In genomic region chr18:36456622-36457021, GRCh38 we compare ENCODE assay signal across 16 cellular contexts.
A peak's percentile ranks its signal among the peaks of the same experiment; 100 is the strongest.
DNase-seq lines count a peak whose midpoint lies in the region; ATAC-seq and TF ChIP-seq lines count a peak whose summit lies in the region.
"Had no signal": no experiment of that assay in that cellular context is flagged by ENCODE, and none has a peak within 500 bp of the region (broad histone marks: within the 10 kb centered on the region; RNA-seq: fewer than 3 reads in every experiment).

No MANE protein-coding gene starts in this region.

- H3K79me2 ChIP-seq in Karpas-422 (ENCODE audit: low read length) (no peaks in the 10 kb centered on the region), trophoblast cell (ENCODE audit: control insufficient read depth, insufficient read depth, low read length, poor library complexity) (no peaks in the 10 kb centered on the region)

- DNase-seq in heart left ventricle, result no peak
- DNase-seq in Right ventricle myocardium inferior (ENCODE audit: missing footprints), result no peak
- DNase-seq in Karpas-422, result peak; percentile 24
- peak; percentile 66 for DNase-seq in esophagus muscularis mucosa (ENCODE audit: extremely low spot score)
- no peak for DNase-seq in trophoblast cell
- no peak for DNase-seq in HuH-7.5 (ENCODE audit: low spot score)
- DNase-seq: 8988T; AML-193; Caco-2; CD8-positive, alpha-beta memory T cell; GOT3; IMR-90 had no signal

- ATAC-seq in heart left ventricle, result no peak
- no peak for ATAC-seq in Right ventricle myocardium inferior
- no peak for ATAC-seq in GM18909 (IDR thresholded peaks at IDR 0.05; ENCODE audit: poor library complexity, unreplicated experiment)
- ATAC-seq in HG03521 (IDR thresholded peaks at IDR 0.05; ENCODE audit: unreplicated experiment), result no peak

- H3K27ac ChIP-seq in heart left ventricle (peak overlapping the region in 7 of 12 donors; percentile 78 to 96 (median 83)), Karpas-422 (ENCODE audit: low read length) (no peak overlapping the region), esophagus muscularis mucosa (replicated peaks in 1 of 4) (no peak overlapping the region), trophoblast cell (ENCODE audit: low read depth, low read length) (peak overlapping the region; percentile 7)
- H3K27ac ChIP-seq: BLaER1 had no signal

- H3K36me3 ChIP-seq in heart left ventricle (no peaks in the 10 kb centered on the region), Karpas-422 (ENCODE audit: insufficient read depth, low read length) (no peaks in the 10 kb centered on the region), esophagus muscularis mucosa (no peaks in the 10 kb centered on the region), trophoblast cell (ENCODE audit: control insufficient read depth in 1 of 2, insufficient read depth in 2 of 2, low read length in 2 of 2) (no peaks in the 10 kb centered on the region)
- H3K36me3 ChIP-seq: BLaER1, HAP-1 had no signal

- H2BK12ac ChIP-seq in trophoblast cell (ENCODE audit: low read length), result peak overlapping the region; percentile 63

- peaks cover 8% of the 10 kb centered on the region for H3K79me1 ChIP-seq in trophoblast cell (ENCODE audit: low read length)

- no peak overlapping the region for H3K23ac ChIP-seq in trophoblast cell (ENCODE audit: low read length)

- H3K14ac ChIP-seq in trophoblast cell (ENCODE audit: low read length), result peak overlapping the region; percentile 24

- H3K4me2 ChIP-seq in Karpas-422 (ENCODE audit: low read depth, low read length, poor library complexity, severe bottlenecking) (no peak overlapping the region), trophoblast cell (ENCODE audit: low read length) (no peak overlapping the region)
- H3K4me2 ChIP-seq: BLaER1 had no signal

- H4K91ac ChIP-seq in trophoblast cell (ENCODE audit: low read depth, low read length), result peak overlapping the region; percentile 71

- peak overlapping the region; percentile 39 for H3K18ac ChIP-seq in trophoblast cell (ENCODE audit: low read length)

- no peak overlapping the region for H2AK5ac ChIP-seq in trophoblast cell (ENCODE audit: low read length)

- no peak overlapping the region for H2AFZ ChIP-seq in Karpas-422 (ENCODE audit: low read length)
- no peak overlapping the region for H2AFZ ChIP-seq in trophoblast cell (ENCODE audit: insufficient read depth, low read length, poor library complexity)

- H3K9ac ChIP-seq in Karpas-422 (ENCODE audit: low read length) (no peak overlapping the region), trophoblast cell (ENCODE audit: low read length) (no peak overlapping the region)
- H3K9ac ChIP-seq: BLaER1 had no signal

- H4K12ac ChIP-seq in trophoblast cell (ENCODE audit: low read depth, low read length), result no peak overlapping the region

- H3K9me2 ChIP-seq in Karpas-422 (replicated peaks; ENCODE audit: insufficient read depth, low read length), result no peaks in the 10 kb centered on the region

- TF ChIP-seq CTCF in heart left ventricle (IDR thresholded peaks at IDR 0.05) (no peak), esophagus muscularis mucosa (IDR thresholded peaks at IDR 0.05) (no peak)

- no peak for TF ChIP-seq EP300 in esophagus muscularis mucosa (IDR thresholded peaks at IDR 0.05)

- WGBS in heart left ventricle, 4 donors, result 53 to 72% (median 61%) methylated on average over 1 of the region's 1 CpG
- 100% methylated on average over 1 of the region's 1 CpG for WGBS in esophagus muscularis mucosa
- WGBS in trophoblast cell (ENCODE audit: extremely low coverage, insufficient coverage, insufficient read length), result no CpG with 5 or more reads among the region's 1 CpG

- intact Hi-C loops in heart left ventricle (cut with DNase I) (loop anchor here in 1 of 10 donors (5.0 kb wide), 1 partner anchor 34 kb away; no protein-coding TSS in a partner anchor), Right ventricle myocardium inferior (cut with DNase I) (no loop called here), esophagus muscularis mucosa (cut with DNase I) (no loop called here)

- no peaks in the 10 kb centered on the region for H4K20me1 ChIP-seq in Karpas-422 (ENCODE audit: insufficient read depth, low read depth, low read length)
- H4K20me1 ChIP-seq: BLaER1 had no signal

- H3K4me1 ChIP-seq in heart left ventricle, result peaks cover 0 to 65% (median 19%) of the 10 kb centered on the region in 12 donors
- H3K4me1 ChIP-seq in Karpas-422 (ENCODE audit: low read length), result no peaks in the 10 kb centered on the region
- no peaks in the 10 kb centered on the region for H3K4me1 ChIP-seq in esophagus muscularis mucosa
- peaks cover 16 to 33% of the 10 kb centered on the region in 2 experiments for H3K4me1 ChIP-seq in trophoblast cell (ENCODE audit: control insufficient read depth in 1 of 2, insufficient read depth in 2 of 2, low read length in 2 of 2)
- H3K4me1 ChIP-seq: Caco-2, HAP-1 had no signal

- H2BK120ac ChIP-seq in trophoblast cell (ENCODE audit: insufficient read depth, low read length, poor library complexity), result peak overlapping the region; percentile 39

- no peak for TF ChIP-seq POLR2A in heart left ventricle (IDR thresholded peaks at IDR 0.05)
- TF ChIP-seq POLR2A in esophagus muscularis mucosa (IDR thresholded peaks at IDR 0.05; ENCODE audit: low read depth), result no peak

- peak overlapping the region; percentile 29 for H2BK5ac ChIP-seq in trophoblast cell (ENCODE audit: low read depth, low read length, poor library complexity)

- H3K4me3 ChIP-seq in heart left ventricle (no peak overlapping the region), Karpas-422 (ENCODE audit: low read length) (no peak overlapping the region), esophagus muscularis mucosa (no peak overlapping the region), trophoblast cell (ENCODE audit: low read depth, low read length) (no peak overlapping the region)
- H3K4me3 ChIP-seq: BLaER1, HAP-1 had no signal

- H3K4ac ChIP-seq in trophoblast cell (ENCODE audit: low read depth, low read length), result peak overlapping the region; percentile 13

- H3K9me3 ChIP-seq in heart left ventricle, result no peaks in the 10 kb centered on the region
- H3K9me3 ChIP-seq in Karpas-422 (ENCODE audit: low read length), result no peaks in the 10 kb centered on the region
- H3K9me3 ChIP-seq in esophagus muscularis mucosa, result no peaks in the 10 kb centered on the region
- H3K9me3 ChIP-seq in trophoblast cell (ENCODE audit: insufficient read depth, low read depth, low read length), result no peaks in the 10 kb centered on the region
- H3K9me3 ChIP-seq: BLaER1, Caco-2, HAP-1 had no signal

- H3K27me3 ChIP-seq in heart left ventricle, result no peaks in the 10 kb centered on the region
- H3K27me3 ChIP-seq in Karpas-422 (ENCODE audit: low read length), result 0 out of 2 replicates have a peak, but pooled peaks cover 2% of the 10 kb centered on the region
- H3K27me3 ChIP-seq in esophagus muscularis mucosa, result no peaks in the 10 kb centered on the region
- no peaks in the 10 kb centered on the region for H3K27me3 ChIP-seq in trophoblast cell (ENCODE audit: insufficient read depth, low read length)
- H3K27me3 ChIP-seq: BLaER1 had no signal

- H4K8ac ChIP-seq in trophoblast cell (ENCODE audit: low read depth, low read length), result peak overlapping the region; percentile 57

Comparison
In these comparisons a context has a peak if more than half of its experiments do, and no peak if none do; other contexts are left out.
1. DNase-seq: peak in Karpas-422 (single experiment) and esophagus muscularis mucosa (single experiment); none in heart left ventricle (0 of 5), Right ventricle myocardium inferior (single experiment), trophoblast cell (0 of 2) and HuH-7.5 (single experiment).
2. H3K27ac ChIP-seq: peak in heart left ventricle (7 of 12) and trophoblast cell (single experiment); none in Karpas-422 (single experiment) and esophagus muscularis mucosa (0 of 4).